18 cellular contexts compared by ENCODE assay signal in genomic region chr13:44618326-44618725, GRCh38.
"Had no signal": no experiment of that assay in that cellular context is flagged by ENCODE, and none has a peak within 500 bp of the region (broad histone marks: within the 10 kb centered on the region; RNA-seq: fewer than 3 reads in every experiment).

No MANE protein-coding gene starts in this region.

- ATAC-seq: activated CD8-positive, alpha-beta T cell treated with anti-CD3 and anti-CD28 coated beads for 36 hours; left lung; right lobe of liver; stimulated activated effector memory CD8-positive, alpha-beta T cell treated with anti-CD3 and anti-CD28 coated beads, Interleukin-12 subunit alpha, Interleukin-12 subunit beta, amount 100 ng/mL, for 72 hours; T-cell had no signal

- H3K36me3 ChIP-seq: esophagus muscularis mucosa, left lung, right lobe of liver, stomach had no signal

- H3K4me2 ChIP-seq: smooth muscle cell had no signal

- H3K27me3 ChIP-seq: esophagus muscularis mucosa, left lung, right lobe of liver, stomach had no signal

- H3K27ac ChIP-seq: esophagus muscularis mucosa, left lung, right lobe of liver, stomach had no signal

- H3K4me3 ChIP-seq: esophagus muscularis mucosa, left lung, right lobe of liver, smooth muscle cell, stomach had no signal

- DNase-seq: activated B cell treated with CpG ODN at 0.5 μM for 24 hours; activated CD4-positive, alpha-beta T cell treated with anti-CD3 and anti-CD28 coated beads for 48 hours; activated CD8-positive, alpha-beta T cell treated with anti-CD3 and anti-CD28 coated beads for 36 hours; activated naive CD4-positive, alpha-beta T cell treated with anti-CD3 and anti-CD28 coated beads for 36 hours; activated T-cell treated with anti-CD3 and anti-CD28 coated beads, Interleukin-2, amount 50 U/mL, for 24 hours; anterior cingulate cortex; effector CD8-positive, alpha-beta T cell; foreskin melanocyte; head of caudate nucleus; left lung; midbrain; right lobe of liver; stimulated activated CD4-positive, alpha-beta T cell treated with anti-CD3 and anti-CD28 coated beads, Interleukin-4, amount 100 ng/mL, for 24 hours; stomach; T-cell had no signal

- H3K4me1 ChIP-seq: esophagus muscularis mucosa, left lung, right lobe of liver, stomach had no signal

- H3K9me3 ChIP-seq: esophagus muscularis mucosa, left lung, right lobe of liver, stomach had no signal
